ENCODE assay signal across 12 cellular contexts in genomic region chr16:83835972-83836566, GRCh38. TPM values are rescaled to one million over a fixed set of nuclear protein-coding genes. Genes with fewer than 3 reads are reported as not detected.
DNase-seq lines count a peak whose midpoint lies in the region; ATAC-seq, FAIRE-seq and TF ChIP-seq lines count a peak whose summit lies in the region.
"Had no signal": no experiment of that assay in that cellular context is flagged by ENCODE, and none has a peak within 500 bp of the region (broad histone marks: within the 10 kb centered on the region; RNA-seq: fewer than 3 reads in every experiment).

No MANE protein-coding gene starts in this region.

- no peak overlapping the region for H2AK5ac ChIP-seq in H1 (ENCODE audit: low read depth, low read length)

- H3K79me2 ChIP-seq in H1 (ENCODE audit: control insufficient read depth in 1 of 2, insufficient read depth in 2 of 2, low read length in 2 of 2): no peaks in the 10 kb centered on the region

- H3K36me3 Mint-ChIP-seq in activated CD8-positive, alpha-beta T cell treated with anti-CD3 and anti-CD28 coated beads, Interleukin-2, amount 10 ng/mL, durations not matched to agents 7 days and 5 days (ENCODE audit: low read depth): no peaks in the 10 kb centered on the region
- H3K36me3 Mint-ChIP-seq in activated CD8-positive, alpha-beta T cell treated with anti-CD3 and anti-CD28 coated beads for 36 hours (ENCODE audit: low read depth): no peaks in the 10 kb centered on the region

- no peak overlapping the region for H2BK15ac ChIP-seq in H1 (ENCODE audit: low read length)

- TF ChIP-seq CTCF in activated CD8-positive, alpha-beta T cell treated with anti-CD3 and anti-CD28 coated beads for 36 hours (IDR thresholded peaks at IDR 0.05): no peak
- TF ChIP-seq CTCF in H1 (IDR thresholded peaks at IDR 0.05; ENCODE audit: control extremely low read depth in 1 of 3, insufficient read depth in 1 of 3, low read depth in 1 of 3, low read length in 3 of 3): no peak

- peak overlapping the region; percentile 61 for H4K5ac ChIP-seq in H1 (ENCODE audit: insufficient read length, low read depth, low read length)

- no peak for FAIRE-seq in H1 (lab: Jason Lieb, UNC)

- peaks cover 16% of the 10 kb centered on the region for H3K4me1 Mint-ChIP-seq in activated CD8-positive, alpha-beta T cell treated with anti-CD3 and anti-CD28 coated beads, Interleukin-2, amount 10 ng/mL, durations not matched to agents 7 days and 5 days (ENCODE audit: low read depth)
- peaks cover 11% of the 10 kb centered on the region for H3K4me1 Mint-ChIP-seq in activated CD8-positive, alpha-beta T cell treated with anti-CD3 and anti-CD28 coated beads for 36 hours (ENCODE audit: low read depth)
- H3K4me1 Mint-ChIP-seq: activated B cell treated with CpG ODN at 0.5 μM for 24 hours had no signal

- H3K4me3 Mint-ChIP-seq in activated CD8-positive, alpha-beta T cell treated with anti-CD3 and anti-CD28 coated beads, Interleukin-2, amount 10 ng/mL, durations not matched to agents 7 days and 5 days: no peak overlapping the region
- H3K4me3 Mint-ChIP-seq in activated CD8-positive, alpha-beta T cell treated with anti-CD3 and anti-CD28 coated beads for 36 hours: no peak overlapping the region
- H3K4me3 Mint-ChIP-seq: activated B cell treated with CpG ODN at 0.5 μM for 24 hours had no signal

- H3K4me2 ChIP-seq in H1 (ENCODE audit: insufficient read depth in 1 of 2, low read depth in 2 of 2, low read length in 2 of 2): no peak overlapping the region
- H3K4me2 ChIP-seq: KMS-11 had no signal

- H3K14ac ChIP-seq in H1 (ENCODE audit: insufficient read length): no peak overlapping the region

- H3K4me3 ChIP-seq in H1 (ENCODE audit: extremely low read depth in 1 of 4, insufficient read depth in 2 of 4, low read depth in 3 of 4, low read length in 4 of 4): no peak overlapping the region

- H3K23ac ChIP-seq in H1 (ENCODE audit: insufficient read length): no peak overlapping the region

- H3K27ac ChIP-seq in H1 (ENCODE audit: low read depth, low read length): no peak overlapping the region
- H3K27ac ChIP-seq: KMS-11 had no signal

- ATAC-seq in activated CD8-positive, alpha-beta T cell treated with anti-CD3 and anti-CD28 coated beads, Interleukin-2, amount 10 ng/mL, durations not matched to agents 7 days and 5 days: peak; percentile 49
- ATAC-seq in activated CD8-positive, alpha-beta T cell treated with anti-CD3 and anti-CD28 coated beads for 36 hours: no peak
- ATAC-seq in HG03097 (IDR thresholded peaks at IDR 0.05; ENCODE audit: low FRiP score, unreplicated experiment) (no peak), HG03159 (IDR thresholded peaks at IDR 0.05; ENCODE audit: unreplicated experiment) (no peak), HG03280 (IDR thresholded peaks at IDR 0.05; ENCODE audit: unreplicated experiment) (no peak)

- H3K27me3 ChIP-seq in H1 (replicated peaks in 1 of 4; ENCODE audit: control insufficient read depth in 3 of 4, extremely low read depth in 1 of 4, insufficient read depth in 3 of 4, low read length in 3 of 4): no peaks in the 10 kb centered on the region

- no peaks in the 10 kb centered on the region for H3K9me3 Mint-ChIP-seq in activated CD8-positive, alpha-beta T cell treated with anti-CD3 and anti-CD28 coated beads, Interleukin-2, amount 10 ng/mL, durations not matched to agents 7 days and 5 days (ENCODE audit: insufficient read depth)
- no peaks in the 10 kb centered on the region for H3K9me3 Mint-ChIP-seq in activated CD8-positive, alpha-beta T cell treated with anti-CD3 and anti-CD28 coated beads for 36 hours
- H3K9me3 Mint-ChIP-seq: activated B cell treated with CpG ODN at 0.5 μM for 24 hours had no signal

- TF ChIP-seq RAD21 in H1 (IDR thresholded peaks at IDR 0.05 in 1 of 2, conservative IDR thresholded peaks at IDR 0.05 in 1 of 2; ENCODE audit: low read depth in 2 of 2, low read length in 2 of 2): no peak

- WGBS in H1 (ENCODE audit: extremely low coverage in 1 of 2, insufficient coverage in 1 of 2, insufficient read length in 1 of 2, insufficient replicate concordance in 2 of 2, low coverage in 1 of 2, low lambda C conversion rate in 2 of 2, missing lambda C conversion rate in 1 of 2), 2 experiments: 95% methylated on average over 6 of the region's 6 CpGs; no CpG with 5 or more reads in 1 of the 2 experiments

- H3K4ac ChIP-seq in H1 (replicated peaks; ENCODE audit: insufficient read length, low read depth, low read length): no peak overlapping the region

- intact Hi-C loops in activated CD8-positive, alpha-beta T cell treated with anti-CD3 and anti-CD28 coated beads for 36 hours (cut with micrococcal nuclease): no loop called here

- H3K4me1 ChIP-seq in H1 (replicated peaks in 1 of 4; ENCODE audit: control insufficient read depth in 3 of 4, insufficient read depth in 4 of 4, low read length in 3 of 4): peaks cover 4 to 24% (median 9%) of the 10 kb centered on the region in 4 experiments

- H4K20me1 ChIP-seq in H1 (replicated peaks in 1 of 2; ENCODE audit: control insufficient read depth in 1 of 2, insufficient read depth in 2 of 2, low read length in 2 of 2): no peaks in the 10 kb centered on the region

- no peak overlapping the region for H4K8ac ChIP-seq in H1 (ENCODE audit: extremely low read depth, insufficient read depth, low read length)

- TF ChIP-seq POLR2A in H1 (IDR thresholded peaks at IDR 0.05; ENCODE audit: control extremely low read depth in 1 of 2, low read depth in 2 of 2, low read length in 2 of 2): no peak

- POLR2A ChIA-PET in activated CD8-positive, alpha-beta T cell treated with anti-CD3 and anti-CD28 coated beads, Interleukin-2, amount 10 ng/mL, durations not matched to agents 7 days and 5 days (lab: Charles Lee): no interaction called here
- POLR2A ChIA-PET in activated CD8-positive, alpha-beta T cell treated with anti-CD3 and anti-CD28 coated beads for 36 hours (lab: Charles Lee): interaction anchor here (0.7 kb wide), 1 partner anchor 9 kb away, joined by 3 read pairs; no protein-coding TSS in a partner anchor
- POLR2A ChIA-PET in H1 (lab: Charles Lee; ENCODE audit: partially characterized antibody): interaction anchor here (1.5 kb wide), 1 partner anchor 15 kb away, joined by 3 read pairs; no protein-coding TSS in a partner anchor

- H2BK5ac ChIP-seq in H1 (ENCODE audit: low read depth, low read length): no peak overlapping the region

- TF ChIP-seq EP300 in H1 (IDR thresholded peaks at IDR 0.05; ENCODE audit: borderline replicate concordance in 1 of 2, low read depth in 2 of 2, low read length in 2 of 2): no peak

- no peaks in the 10 kb centered on the region for H3K79me1 ChIP-seq in H1 (ENCODE audit: low read depth, low read length)

- peak; percentile 30 for DNase-seq in activated CD8-positive, alpha-beta T cell treated with anti-CD3 and anti-CD28 coated beads, Interleukin-2, amount 10 ng/mL, durations not matched to agents 7 days and 5 days
- DNase-seq in activated CD8-positive, alpha-beta T cell treated with anti-CD3 and anti-CD28 coated beads for 36 hours: no peak
- peak; percentile 44 for DNase-seq in NCI-H69 (lab: John Stamatoyannopoulos, UW)
- DNase-seq in H1 (ENCODE audit: low read depth in 1 of 2, low spot score in 2 of 2): no peak
- DNase-seq in smooth muscle cell of the brain vasculature (ENCODE audit: low read depth, low spot score): peak; percentile 23
- DNase-seq: activated B cell treated with CpG ODN at 0.5 μM for 24 hours; central memory CD4-positive, alpha-beta T cell; midbrain had no signal

- H3K56ac ChIP-seq in H1 (replicated peaks; ENCODE audit: insufficient read length, low read depth, low read length): no peak overlapping the region

- H4K91ac ChIP-seq in H1 (replicated peaks; ENCODE audit: insufficient read length, low read length): no peak overlapping the region

- no peaks in the 10 kb centered on the region for H3K23me2 ChIP-seq in H1 (ENCODE audit: low read depth, low read length)

- H2BK120ac ChIP-seq in H1 (replicated peaks; ENCODE audit: low read depth, low read length): peak overlapping the region; percentile 68

- peaks cover 28% of the 10 kb centered on the region for H3K27me3 Mint-ChIP-seq in activated CD8-positive, alpha-beta T cell treated with anti-CD3 and anti-CD28 coated beads, Interleukin-2, amount 10 ng/mL, durations not matched to agents 7 days and 5 days (ENCODE audit: low read depth)
- peaks cover 18% of the 10 kb centered on the region for H3K27me3 Mint-ChIP-seq in activated CD8-positive, alpha-beta T cell treated with anti-CD3 and anti-CD28 coated beads for 36 hours

- H3K9me3 ChIP-seq in H1 (ENCODE audit: insufficient read depth in 2 of 2, low read depth in 1 of 2, low read length in 1 of 2): peaks cover 9 to 13% of the 10 kb centered on the region in 2 experiments

- no peak overlapping the region for H3K18ac ChIP-seq in H1 (ENCODE audit: extremely low read depth, low read length)

- H2AFZ ChIP-seq in H1 (ENCODE audit: low read length): no peak overlapping the region

- H3K36me3 ChIP-seq in H1 (ENCODE audit: control insufficient read depth in 2 of 4, insufficient read depth in 4 of 4, low read length in 3 of 4): no peaks in the 10 kb centered on the region

- no peak overlapping the region for H3K27ac Mint-ChIP-seq in activated CD8-positive, alpha-beta T cell treated with anti-CD3 and anti-CD28 coated beads, Interleukin-2, amount 10 ng/mL, durations not matched to agents 7 days and 5 days
- no peak overlapping the region for H3K27ac Mint-ChIP-seq in activated CD8-positive, alpha-beta T cell treated with anti-CD3 and anti-CD28 coated beads for 36 hours
- H3K27ac Mint-ChIP-seq: activated B cell treated with CpG ODN at 0.5 μM for 24 hours had no signal

- H2BK20ac ChIP-seq in H1 (ENCODE audit: low read length): no peak overlapping the region

- H2BK12ac ChIP-seq in H1 (ENCODE audit: low read depth, low read length): no peak overlapping the region

- no peak overlapping the region for H3K9ac ChIP-seq in H1 (replicated peaks in 1 of 4; ENCODE audit: extremely low read depth in 1 of 4, low read depth in 3 of 4, low read length in 3 of 4)
- H3K9ac ChIP-seq: KMS-11 had no signal

- CTCF ChIA-PET in activated CD8-positive, alpha-beta T cell treated with anti-CD3 and anti-CD28 coated beads, Interleukin-2, amount 10 ng/mL, durations not matched to agents 7 days and 5 days (lab: Charles Lee): interaction anchor here (1.1 to 1.8 kb wide), 3 partner anchors 10 to 121 kb away, joined by 3 to 4 read pairs (median 3); no protein-coding TSS in a partner anchor
- CTCF ChIA-PET in activated CD8-positive, alpha-beta T cell treated with anti-CD3 and anti-CD28 coated beads for 36 hours (lab: Charles Lee): interaction anchor here (0.8 to 4.0 kb wide), 3 partner anchors 10 to 69 kb away, joined by 3 to 20 read pairs (median 3); no protein-coding TSS in a partner anchor
- CTCF ChIA-PET in H1 (lab: Charles Lee; ENCODE audit: partially characterized antibody): interaction anchor here (2.8 kb wide), 1 partner anchor 10 kb away, joined by 23 read pairs; no protein-coding TSS in a partner anchor

RNA-seq across cellular contexts. Expression of gene HSBP1, which starts 28.3 kb away (rescaled TPM):
- 10 to 100 TPM; 64.8 to 72.9 TPM for total RNA-seq in activated CD8-positive, alpha-beta T cell treated with anti-CD3 and anti-CD28 coated beads, Interleukin-2, amount 10 ng/mL, durations not matched to agents 7 days and 5 days
- 10 to 100 TPM; 68.2 to 71.8 TPM for total RNA-seq in activated CD8-positive, alpha-beta T cell treated with anti-CD3 and anti-CD28 coated beads for 36 hours
- 216 and 219 TPM in 2 replicates for total RNA-seq in H1 (2021; fragmentation: NEBNext Ultra II Directional; extraction: Animal tissue kit (Norgen Biotek cat#: 25700))
- 56.3 and 78.4 TPM in 2 replicates for polyA plus RNA-seq in H1 (2011; rRNA removed)
- 125 TPM for polyA plus RNA-seq in H1 (2011; cell fraction: cytosol; rRNA removed)
- polyA plus RNA-seq in H1 (2011; cell fraction: nucleus; rRNA removed): 96.5 TPM
- 163 to 277 TPM (median 180 TPM) in 4 replicates for polyA plus RNA-seq in H1 (2012, experiment 1 of 2)
- polyA plus RNA-seq in H1 (2012, experiment 2 of 2): 12.1 TPM
- polyA plus RNA-seq in H1 (2013, experiment 1 of 2): 209 TPM
- polyA plus RNA-seq in H1 (2013, experiment 2 of 2): 210 TPM
- 108 and 137 TPM in 2 replicates for polyA minus RNA-seq in H1 (2011; rRNA and poly(A)+ RNA removed)
- polyA minus RNA-seq in H1 (2011; cell fraction: cytosol; rRNA and poly(A)+ RNA removed): 50.3 TPM
- 39.2 TPM for polyA minus RNA-seq in H1 (2011; cell fraction: nucleus; rRNA and poly(A)+ RNA removed)

Comparison
In these comparisons a context has a peak if more than half of its experiments do, and no peak if none do; other contexts are left out.
1. DNase-seq: peak in activated CD8-positive, alpha-beta T cell treated with anti-CD3 and anti-CD28 coated beads, Interleukin-2, amount 10 ng/mL, durations not matched to agents 7 days and 5 days (single experiment), NCI-H69 (single experiment) and smooth muscle cell of the brain vasculature (single experiment); none in activated CD8-positive, alpha-beta T cell treated with anti-CD3 and anti-CD28 coated beads for 36 hours (single experiment) and H1 (0 of 2).